In genomic region chr12:108046135-108046534, GRCh38 we compare ENCODE assay signal across 1 cellular context.
TF ChIP-seq lines count a peak whose summit lies in the region.

No MANE protein-coding gene starts in this region.

TF ChIP-seq in H1, 55 proteins besides CTCF, POLR2A, EP300 and RAD21:
- TF ChIP-seq E2F6 (IDR thresholded peaks at IDR 0.05) (peak; percentile 41; the same call in 1 of the 2 replicates), MAX (IDR thresholded peaks at IDR 0.05) (0 out of 2 replicates have a peak, but pooled peaks have one; percentile 9), CTBP2 (IDR thresholded peaks at IDR 0.05; ENCODE audit: borderline replicate concordance, insufficient read depth, insufficient read length, low read length) (no peak), USF2 (IDR thresholded peaks at IDR 0.05; ENCODE audit: low read length) (peak; percentile 68)
